In the genomic region with DNA sequence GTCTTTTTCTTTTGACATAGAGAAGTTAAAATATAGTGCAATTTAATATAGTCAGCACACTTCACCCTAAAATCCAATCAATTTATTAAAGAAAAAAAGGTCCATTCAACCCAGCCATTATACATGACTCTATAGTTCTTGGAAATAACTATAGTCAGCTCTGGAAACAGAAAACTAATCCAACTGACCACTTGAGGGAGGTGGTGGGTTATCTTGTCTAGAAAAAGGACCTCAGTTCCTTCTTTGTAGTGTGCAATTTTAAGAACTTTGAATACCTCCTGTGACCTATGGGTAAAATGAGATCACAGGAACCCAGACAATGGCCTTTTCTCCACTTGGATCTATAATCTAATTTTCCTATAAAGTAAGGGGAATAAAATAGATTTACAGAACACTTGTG, we compare ENCODE assay signal across 10 cellular contexts.
DNase-seq lines count a peak whose midpoint lies in the region; ATAC-seq, FAIRE-seq and TF ChIP-seq lines count a peak whose summit lies in the region.
"Had no signal": no experiment of that assay in that cellular context is flagged by ENCODE, and none has a peak within 500 bp of the region (broad histone marks: within the 10 kb centered on the region; RNA-seq: fewer than 3 reads in every experiment).

No MANE protein-coding gene starts in this region.

- no peak for TF ChIP-seq RAD21 in HepG2 (CRISPR knock-in tag; IDR thresholded peaks at IDR 0.05)

- H3K4me1 Mint-ChIP-seq in naive thymus-derived CD8-positive, alpha-beta T cell, result peaks cover 0 to 2% (median under 1%) of the 10 kb centered on the region in 4 donors
- H3K4me1 Mint-ChIP-seq: activated B cell treated with CpG ODN at 0.5 μM for 24 hours had no signal

- H3K27ac Mint-ChIP-seq in naive thymus-derived CD8-positive, alpha-beta T cell, result no peak overlapping the region
- H3K27ac Mint-ChIP-seq: activated B cell treated with CpG ODN at 0.5 μM for 24 hours had no signal

- intact Hi-C loops in HepG2 (cut with micrococcal nuclease; ENCODE audit: unreplicated experiment), result loop anchor here (5.0 kb wide), 1 partner anchor 136 kb away; no protein-coding TSS in a partner anchor

- H3K9me3 ChIP-seq in HepG2 (ENCODE audit: low read length), result no peaks in the 10 kb centered on the region

- in situ Hi-C loops in HepG2 (cut with HindIII; ENCODE audit: extremely low pct_ligation_motif_present, low pct_unique_long_range_greater_than_20kb), result loop anchor here (10.0 kb wide), 1 partner anchor 479 kb away; no protein-coding TSS in a partner anchor

- peaks cover 4% of the 10 kb centered on the region for H3K4me1 ChIP-seq in HepG2 (ENCODE audit: insufficient read depth, low read length)

- H3K9ac ChIP-seq in HepG2 (ENCODE audit: insufficient read depth, low read depth, low read length), result no peak overlapping the region

- no peak overlapping the region for H2AFZ ChIP-seq in HepG2 (ENCODE audit: low read length)

- H3K27me3 ChIP-seq in HepG2 (ENCODE audit: control insufficient read depth in 1 of 2, insufficient read depth in 2 of 2, low read length in 2 of 2), result no peaks in the 10 kb centered on the region

- FAIRE-seq in HepG2 (lab: Jason Lieb, UNC), result no peak

- TF ChIP-seq CTCF in GM12864 (IDR thresholded peaks at IDR 0.05; ENCODE audit: low read depth, low read length, missing control alignments), result peak; percentile 4
- TF ChIP-seq CTCF in VCaP (conservative IDR thresholded peaks at IDR 0.05), result peak; percentile 72
- TF ChIP-seq CTCF in HepG2 (CRISPR knock-in tag; IDR thresholded peaks at IDR 0.05), result peak; percentile 37

- BruUV-seq in HepG2 (replicated peaks; lab: Mats Ljungman, UMichigan), result no TSS peak

- CTCF ChIA-PET in HepG2 (lab: Yijun Ruan, JAX; ENCODE audit: low intra/inter-chr PET ratio, low total read pairs), result no interaction called here

- H3K4me2 ChIP-seq in HepG2 (ENCODE audit: low read depth, low read length), result no peak overlapping the region

- no peaks in the 10 kb centered on the region for H3K27me3 Mint-ChIP-seq in naive thymus-derived CD8-positive, alpha-beta T cell
- H3K27me3 Mint-ChIP-seq: activated B cell treated with CpG ODN at 0.5 μM for 24 hours had no signal

- H3K4me3 ChIP-seq in GM12864 (ENCODE audit: low read depth, low read length) (no peak overlapping the region), HepG2 (replicated peaks in 1 of 3; ENCODE audit: insufficient read depth in 1 of 3, low read depth in 2 of 3, low read length in 3 of 3) (no peak overlapping the region)

- no peak for TF ChIP-seq POLR2A in HepG2 (IDR thresholded peaks at IDR 0.05; ENCODE audit: insufficient read depth in 1 of 2, low read depth in 2 of 2, low read length in 2 of 2)

- H3K79me2 ChIP-seq in HepG2 (ENCODE audit: insufficient read depth, low read length), result no peaks in the 10 kb centered on the region

- no peak for TF ChIP-seq EP300 in HepG2 (IDR thresholded peaks at IDR 0.05; ENCODE audit: low read depth in 2 of 2, low read length in 2 of 2)
- TF ChIP-seq EP300 in HepG2 (CRISPR knock-in tag; IDR thresholded peaks at IDR 0.05; ENCODE audit: borderline replicate concordance), result no peak

- H3K36me3 Mint-ChIP-seq in naive thymus-derived CD8-positive, alpha-beta T cell, result peaks cover 0 to 9% (median 5%) of the 10 kb centered on the region in 3 donors

- no peak overlapping the region for H3K4me3 Mint-ChIP-seq in naive thymus-derived CD8-positive, alpha-beta T cell
- H3K4me3 Mint-ChIP-seq: activated B cell treated with CpG ODN at 0.5 μM for 24 hours had no signal

- no peaks in the 10 kb centered on the region for H4K20me1 ChIP-seq in HepG2 (ENCODE audit: insufficient read depth, low read length)

- no peaks in the 10 kb centered on the region for H3K9me3 Mint-ChIP-seq in naive thymus-derived CD8-positive, alpha-beta T cell
- H3K9me3 Mint-ChIP-seq: activated B cell treated with CpG ODN at 0.5 μM for 24 hours had no signal

- POLR2A ChIA-PET in HepG2 (lab: Yijun Ruan, JAX), result no interaction called here
- POLR2A ChIA-PET in naive thymus-derived CD8-positive, alpha-beta T cell (lab: Charles Lee), result no interaction called here

- ATAC-seq in HepG2, result peak; percentile 71
- no peak for ATAC-seq in HG03457 (IDR thresholded peaks at IDR 0.05; ENCODE audit: unreplicated experiment)
- ATAC-seq in naive thymus-derived CD8-positive, alpha-beta T cell, result no peak

- H3K36me3 ChIP-seq in HepG2 (replicated peaks in 1 of 2; ENCODE audit: control insufficient read depth in 1 of 2, insufficient read depth in 2 of 2, low read length in 2 of 2), result peaks cover 4 to 6% of the 10 kb centered on the region in 2 experiments; a peak in 4 of 5 replicates

- H3K27ac ChIP-seq in VCaP (no peak overlapping the region), HepG2 (ENCODE audit: extremely low read length, insufficient read depth, low read length) (no peak overlapping the region)

- DNase-seq in GM12864 (ENCODE audit: low read depth) (no peak), HT1080 (ENCODE audit: low read depth) (peak; percentile 29), HepG2 (ENCODE audit: low spot score) (peak; percentile 18), GM19240 (ENCODE audit: insufficient read length, low spot score) (no peak)
- DNase-seq in effector CD4-positive, alpha-beta T cell, result no peak
- DNase-seq in naive thymus-derived CD8-positive, alpha-beta T cell, result no peak
- DNase-seq: activated B cell treated with CpG ODN at 0.5 μM for 24 hours, caudate nucleus had no signal

TF ChIP-seq in HepG2, 621 proteins besides CTCF, POLR2A, EP300 and RAD21:
- no peak for TF ChIP-seq TBX3 (IDR thresholded peaks at IDR 0.05; ENCODE audit: borderline replicate concordance)
- no peak for TF ChIP-seq JUN (CRISPR knock-in tag; IDR thresholded peaks at IDR 0.05)
- no peak for TF ChIP-seq SKIL (CRISPR knock-in tag; IDR thresholded peaks at IDR 0.05; ENCODE audit: borderline replicate concordance)
- TF ChIP-seq ZNF235 (CRISPR knock-in tag; IDR thresholded peaks at IDR 0.05; ENCODE audit: borderline replicate concordance), result no peak
- TF ChIP-seq SMC3 (IDR thresholded peaks at IDR 0.05; ENCODE audit: low read length), result 0 out of 2 replicates have a peak, but pooled peaks have one; percentile 6
- peak; percentile 54 for TF ChIP-seq STAG1 (CRISPR knock-in tag; IDR thresholded peaks at IDR 0.05)
- no peak for TF ChIP-seq NKX3-1 (CRISPR knock-in tag; IDR thresholded peaks at IDR 0.05)
- TF ChIP-seq, protein P1, sequence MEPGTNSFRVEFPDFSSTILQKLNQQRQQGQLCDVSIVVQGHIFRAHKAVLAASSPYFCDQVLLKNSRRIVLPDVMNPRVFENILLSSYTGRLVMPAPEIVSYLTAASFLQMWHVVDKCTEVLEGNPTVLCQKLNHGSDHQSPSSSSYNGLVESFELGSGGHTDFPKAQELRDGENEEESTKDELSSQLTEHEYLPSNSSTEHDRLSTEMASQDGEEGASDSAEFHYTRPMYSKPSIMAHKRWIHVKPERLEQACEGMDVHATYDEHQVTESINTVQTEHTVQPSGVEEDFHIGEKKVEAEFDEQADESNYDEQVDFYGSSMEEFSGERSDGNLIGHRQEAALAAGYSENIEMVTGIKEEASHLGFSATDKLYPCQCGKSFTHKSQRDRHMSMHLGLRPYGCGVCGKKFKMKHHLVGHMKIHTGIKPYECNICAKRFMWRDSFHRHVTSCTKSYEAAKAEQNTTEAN (CRISPR knock-in tag; conservative IDR thresholded peaks at IDR 0.05), result no peak
- TF ChIP-seq ZNF205 (CRISPR knock-in tag; IDR thresholded peaks at IDR 0.05), result no peak
- TF ChIP-seq ARID2 (CRISPR knock-in tag; IDR thresholded peaks at IDR 0.05; ENCODE audit: borderline replicate concordance), result no peak
- no peak for TF ChIP-seq ATM (IDR thresholded peaks at IDR 0.05; ENCODE audit: borderline replicate concordance)
- TF ChIP-seq SP1 (IDR thresholded peaks at IDR 0.05), result no peak
- TF ChIP-seq SP1 (CRISPR knock-in tag; IDR thresholded peaks at IDR 0.05), result no peak
- no peak for TF ChIP-seq KDM2A (CRISPR knock-in tag; IDR thresholded peaks at IDR 0.05; ENCODE audit: borderline replicate concordance, low read depth)
- no peak for TF ChIP-seq KAT2B (IDR thresholded peaks at IDR 0.05; ENCODE audit: borderline replicate concordance, low read depth, low read length)
- TF ChIP-seq, protein P2, sequence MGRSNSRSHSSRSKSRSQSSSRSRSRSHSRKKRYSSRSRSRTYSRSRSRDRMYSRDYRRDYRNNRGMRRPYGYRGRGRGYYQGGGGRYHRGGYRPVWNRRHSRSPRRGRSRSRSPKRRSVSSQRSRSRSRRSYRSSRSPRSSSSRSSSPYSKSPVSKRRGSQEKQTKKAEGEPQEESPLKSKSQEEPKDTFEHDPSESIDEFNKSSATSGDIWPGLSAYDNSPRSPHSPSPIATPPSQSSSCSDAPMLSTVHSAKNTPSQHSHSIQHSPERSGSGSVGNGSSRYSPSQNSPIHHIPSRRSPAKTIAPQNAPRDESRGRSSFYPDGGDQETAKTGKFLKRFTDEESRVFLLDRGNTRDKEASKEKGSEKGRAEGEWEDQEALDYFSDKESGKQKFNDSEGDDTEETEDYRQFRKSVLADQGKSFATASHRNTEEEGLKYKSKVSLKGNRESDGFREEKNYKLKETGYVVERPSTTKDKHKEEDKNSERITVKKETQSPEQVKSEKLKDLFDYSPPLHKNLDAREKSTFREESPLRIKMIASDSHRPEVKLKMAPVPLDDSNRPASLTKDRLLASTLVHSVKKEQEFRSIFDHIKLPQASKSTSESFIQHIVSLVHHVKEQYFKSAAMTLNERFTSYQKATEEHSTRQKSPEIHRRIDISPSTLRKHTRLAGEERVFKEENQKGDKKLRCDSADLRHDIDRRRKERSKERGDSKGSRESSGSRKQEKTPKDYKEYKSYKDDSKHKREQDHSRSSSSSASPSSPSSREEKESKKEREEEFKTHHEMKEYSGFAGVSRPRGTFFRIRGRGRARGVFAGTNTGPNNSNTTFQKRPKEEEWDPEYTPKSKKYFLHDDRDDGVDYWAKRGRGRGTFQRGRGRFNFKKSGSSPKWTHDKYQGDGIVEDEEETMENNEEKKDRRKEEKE (IDR thresholded peaks at IDR 0.05), result no peak
- no peak for TF ChIP-seq PRMT3 (CRISPR knock-in tag; IDR thresholded peaks at IDR 0.05; ENCODE audit: borderline replicate concordance, low read depth)
TF ChIP-seq in HepG2: peak in this region for 2.

Comparison
In these comparisons a context has a peak if more than half of its experiments do, and no peak if none do; other contexts are left out.
1. DNase-seq: peak in HT1080 (single experiment) and HepG2 (single experiment); none in GM12864 (single experiment), GM19240 (single experiment), effector CD4-positive, alpha-beta T cell (single experiment) and naive thymus-derived CD8-positive, alpha-beta T cell (0 of 10).
2. CTCF ChIP-seq: peak in every context shown above with its lines; median percentile 72 in VCaP; 37 in HepG2; 4 in GM12864.